Comparison of ENCODE assay signal across 16 cellular contexts in the genomic region with DNA sequence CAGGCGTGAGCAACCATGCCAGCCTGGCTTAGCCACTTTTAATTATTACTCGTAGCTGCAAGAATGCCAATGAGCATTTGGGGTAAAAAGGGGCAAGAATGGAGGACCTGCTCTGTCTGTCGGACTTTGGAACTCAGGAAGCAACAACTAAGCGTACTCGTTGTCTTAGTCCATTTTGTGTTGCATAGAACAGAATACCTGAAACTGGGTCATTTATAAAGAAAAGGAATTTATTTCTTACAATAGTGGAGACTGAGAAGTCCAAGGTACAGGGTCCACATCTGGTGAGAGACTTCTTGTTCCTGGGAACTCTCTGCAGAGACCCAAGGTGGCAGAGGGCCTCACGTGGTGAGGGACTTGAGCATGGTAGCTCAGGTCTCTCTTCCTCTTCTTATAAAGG. TPM values are rescaled to one million over a fixed set of nuclear protein-coding genes. Genes with fewer than 3 reads are reported as not detected.
DNase-seq lines count a peak whose midpoint lies in the region; ATAC-seq and TF ChIP-seq lines count a peak whose summit lies in the region.
"Had no signal": no experiment of that assay in that cellular context is flagged by ENCODE, and none has a peak within 500 bp of the region (broad histone marks: within the 10 kb centered on the region; RNA-seq: fewer than 3 reads in every experiment).

No MANE protein-coding gene starts in this region.

- peak overlapping the region in 8 of 11 experiments; percentile 33 to 83 (median 70); a peak in 15 of 22 replicates for H3K27ac ChIP-seq in BLaER1 treated with 17β-estradiol and CSF1 and Interleukin-3, amounts not matched to agents 10 nM and 100 nM
- H3K27ac ChIP-seq in Karpas-422 (ENCODE audit: low read length), result no peak overlapping the region
- H3K27ac ChIP-seq in SJSA1, result no peak overlapping the region
- H3K27ac ChIP-seq in breast epithelium, result no peak overlapping the region
- H3K27ac ChIP-seq in left ventricle myocardium inferior (replicated peaks), result no peak overlapping the region

- H3K79me2 ChIP-seq in Karpas-422 (ENCODE audit: low read length), result no peaks in the 10 kb centered on the region

- H2AFZ ChIP-seq in Karpas-422 (ENCODE audit: low read length), result no peak overlapping the region
- H2AFZ ChIP-seq: GM23338 had no signal

- peaks cover 59 to 79% (median 74%) of the 10 kb centered on the region in 10 experiments for H3K4me1 ChIP-seq in BLaER1 treated with 17β-estradiol and CSF1 and Interleukin-3, amounts not matched to agents 10 nM and 100 nM
- no peaks in the 10 kb centered on the region for H3K4me1 ChIP-seq in Karpas-422 (ENCODE audit: low read length)
- H3K4me1 ChIP-seq in SJSA1 (replicated peaks), result no peaks in the 10 kb centered on the region
- H3K4me1 ChIP-seq in breast epithelium, result no peaks in the 10 kb centered on the region
- H3K4me1 ChIP-seq in left ventricle myocardium inferior, result no peaks in the 10 kb centered on the region

- no peak for TF ChIP-seq POLR2A in breast epithelium (IDR thresholded peaks at IDR 0.05)

- intact Hi-C loops in breast epithelium (cut with DNase I; ENCODE audit: low total_unique reads), result no loop called here
- intact Hi-C loops in left ventricle myocardium inferior (cut with micrococcal nuclease), result no loop called here

- peak; percentile 36 for DNase-seq in Karpas-422
- peak; percentile 80 to 82 for DNase-seq in SJSA1 (ENCODE audit: low read depth in 1 of 2, low spot score in 2 of 2)
- DNase-seq in breast epithelium (ENCODE audit: low spot score in 2 of 2), result no peak
- no peak for DNase-seq in left ventricle myocardium inferior
- DNase-seq: CD4-positive, alpha-beta T cell; CD8-positive, alpha-beta memory T cell; DMS153; DND-41; EL; GDM1; H9 had no signal

- no peaks in the 10 kb centered on the region for H3K9me2 ChIP-seq in Karpas-422 (replicated peaks; ENCODE audit: insufficient read depth, low read length)

- TF ChIP-seq CTCF in breast epithelium (IDR thresholded peaks at IDR 0.05) (no peak), left ventricle myocardium inferior (IDR thresholded peaks at IDR 0.05; ENCODE audit: borderline replicate concordance) (no peak)

- peaks cover 0 to 19% (median 0%) of the 10 kb centered on the region in 11 experiments; a peak in 3 of 22 replicates for H3K36me3 ChIP-seq in BLaER1 treated with 17β-estradiol and CSF1 and Interleukin-3, amounts not matched to agents 10 nM and 100 nM
- H3K36me3 ChIP-seq in Karpas-422 (ENCODE audit: insufficient read depth, low read length), result no peaks in the 10 kb centered on the region
- H3K36me3 ChIP-seq in SJSA1, result no peaks in the 10 kb centered on the region
- no peaks in the 10 kb centered on the region for H3K36me3 ChIP-seq in breast epithelium
- H3K36me3 ChIP-seq in left ventricle myocardium inferior, result no peaks in the 10 kb centered on the region

- no peaks in the 10 kb centered on the region for H3K27me3 ChIP-seq in BLaER1 treated with 17β-estradiol and CSF1 and Interleukin-3, amounts not matched to agents 10 nM and 100 nM
- H3K27me3 ChIP-seq in Karpas-422 (ENCODE audit: low read length) (no peaks in the 10 kb centered on the region), SJSA1 (replicated peaks) (peaks cover 69% of the 10 kb centered on the region), breast epithelium (no peaks in the 10 kb centered on the region), left ventricle myocardium inferior (ENCODE audit: low read depth) (no peaks in the 10 kb centered on the region)

- no peak for ATAC-seq in GM18858 (IDR thresholded peaks at IDR 0.05; ENCODE audit: unreplicated experiment)
- ATAC-seq: GM12878, GM23338, HCT116 had no signal

- peak overlapping the region; percentile 76 to 96 (median 87) for H3K4me2 ChIP-seq in BLaER1 treated with 17β-estradiol and CSF1 and Interleukin-3, amounts not matched to agents 10 nM and 100 nM
- H3K4me2 ChIP-seq in Karpas-422 (ENCODE audit: low read depth, low read length, poor library complexity, severe bottlenecking), result no peak overlapping the region
- H3K4me2 ChIP-seq: GM23338 had no signal

- H3K4me3 ChIP-seq in BLaER1 treated with 17β-estradiol and CSF1 and Interleukin-3, amounts not matched to agents 10 nM and 100 nM, result no peak overlapping the region
- H3K4me3 ChIP-seq in Karpas-422 (ENCODE audit: low read length) (no peak overlapping the region), SJSA1 (no peak overlapping the region), breast epithelium (no peak overlapping the region), left ventricle myocardium inferior (no peak overlapping the region)
- H3K4me3 ChIP-seq: GM12878, GM23338 had no signal

- H4K20me1 ChIP-seq in BLaER1 treated with 17β-estradiol and CSF1 and Interleukin-3, amounts not matched to agents 10 nM and 100 nM, result no peaks in the 10 kb centered on the region
- H4K20me1 ChIP-seq in Karpas-422 (ENCODE audit: insufficient read depth, low read depth, low read length), result no peaks in the 10 kb centered on the region

- H3K9ac ChIP-seq in BLaER1 treated with 17β-estradiol and CSF1 and Interleukin-3, amounts not matched to agents 10 nM and 100 nM, result no peak overlapping the region
- no peak overlapping the region for H3K9ac ChIP-seq in Karpas-422 (ENCODE audit: low read length)

- H3K9me3 ChIP-seq in BLaER1 treated with 17β-estradiol and CSF1 and Interleukin-3, amounts not matched to agents 10 nM and 100 nM (replicated peaks in 1 of 11), result peaks cover 0 to 12% (median 0%) of the 10 kb centered on the region in 11 experiments; a peak in 2 of 22 replicates
- H3K9me3 ChIP-seq in Karpas-422 (ENCODE audit: low read length) (no peaks in the 10 kb centered on the region), SJSA1 (replicated peaks) (peaks cover 9% of the 10 kb centered on the region), breast epithelium (no peaks in the 10 kb centered on the region), left ventricle myocardium inferior (replicated peaks) (no peaks in the 10 kb centered on the region)

RNA-seq across cellular contexts. Expression of gene SLC35E3, which starts 29.1 kb away (rescaled TPM):
- 1.9 and 3.5 TPM in 2 replicates for total RNA-seq in Karpas-422 (2014; rRNA removed; shearing (Covaris generic); ENCODE audit: low replicate concordance)
- 0.63 and 4.9 TPM in 2 replicates for total RNA-seq in SJSA1 (2014; rRNA removed; shearing (Covaris generic))
- 10 to 100 TPM in 2 of 3 donors, 1 to 10 TPM in 1; 5.8 to 12.1 (median 10.5) TPM for total RNA-seq in breast epithelium
- 5.1 TPM for total RNA-seq in left ventricle myocardium inferior

RNA-seq across cellular contexts. Expression of gene MDM2, which starts 32.9 kb away (rescaled TPM):
- total RNA-seq in Karpas-422 (2014; rRNA removed; shearing (Covaris generic); ENCODE audit: low replicate concordance), result 56.9 and 70.9 TPM in 2 replicates
- 2,133 and 2,408 TPM in 2 replicates for total RNA-seq in SJSA1 (2014; rRNA removed; shearing (Covaris generic))
- total RNA-seq in breast epithelium (10 to 100 TPM; 69.4 to 73.3 (median 71.8) TPM), left ventricle myocardium inferior (36.0 TPM)

Comparison
In these comparisons a context has a peak if more than half of its experiments do, and no peak if none do; other contexts are left out.
1. H3K27ac ChIP-seq: peak in BLaER1 treated with 17β-estradiol and CSF1 and Interleukin-3, amounts not matched to agents 10 nM and 100 nM (8 of 11); none in Karpas-422 (single experiment), SJSA1 (single experiment), breast epithelium (0 of 2) and left ventricle myocardium inferior (single experiment).
2. DNase-seq: peak in Karpas-422 (single experiment) and SJSA1 (2 of 2); none in breast epithelium (0 of 2) and left ventricle myocardium inferior (single experiment).
3. RNA of gene MDM2, which starts 32.9 kb away (total RNA-seq): 2,133 to 2,408 TPM in SJSA1; 69.4 to 73.3 TPM in breast epithelium, 56.9 to 70.9 TPM in Karpas-422 and 36.0 TPM in left ventricle myocardium inferior (single experiment); every median in the first group is over 10 times any median in the second.